Comparison of ENCODE assay signal across 8 cellular contexts in the genomic region with DNA sequence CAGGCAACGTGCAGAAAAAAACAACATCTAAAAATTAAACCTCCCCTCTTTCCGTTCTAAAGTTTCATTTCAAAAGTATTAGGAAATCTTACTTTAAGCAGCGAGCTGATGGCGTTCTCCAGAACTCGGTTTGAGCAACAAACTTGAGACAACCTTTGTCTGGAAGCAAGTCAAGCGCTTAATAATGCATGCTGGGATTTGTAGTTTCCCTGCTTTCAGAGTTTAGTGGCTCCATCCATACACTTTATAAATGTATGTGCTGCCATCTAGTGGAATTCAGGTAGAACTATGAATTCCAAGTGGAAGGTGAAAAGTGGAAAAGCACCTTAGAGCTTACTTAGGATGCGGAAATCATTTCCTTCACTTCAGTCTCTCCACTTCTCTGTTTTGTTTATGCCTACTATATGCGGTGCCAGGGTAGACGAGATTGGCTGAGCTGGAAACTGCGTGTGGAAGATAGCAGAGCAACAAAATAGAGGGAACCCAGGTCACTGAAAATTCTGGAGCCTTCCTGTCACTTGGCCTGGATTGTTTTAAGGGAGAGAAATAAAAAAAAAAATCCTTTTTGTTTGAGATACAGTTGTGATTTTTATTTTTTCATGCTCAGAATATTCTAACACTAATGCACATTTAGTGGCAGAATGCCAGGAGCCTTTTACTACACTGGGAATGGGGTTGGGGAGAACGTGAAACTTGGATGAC. TPM values are rescaled to one million over a fixed set of nuclear protein-coding genes. Genes with fewer than 3 reads are reported as not detected.
A peak's percentile ranks its signal among the peaks of the same experiment; 100 is the strongest.
DNase-seq lines count a peak whose midpoint lies in the region; ATAC-seq and TF ChIP-seq lines count a peak whose summit lies in the region.

A gene (minus strand): TSS at position 144 of the 702 bp plus-strand sequence. CDS start 3,580 bp downstream, outside the sequence.

- H3K4me3 ChIP-seq in lower leg skin (ENCODE audit: low read depth, poor library complexity, severe bottlenecking) = peak within 1 kb of the TSS; percentile 7

- intact Hi-C loops in lower leg skin (cut with DNase I; ENCODE audit: low total_unique reads) = loop anchor here (10.0 kb wide), 3 partner anchors 85 to 665 kb away; a partner anchor contains a TSS

- H3K27me3 Mint-ChIP-seq in effector memory CD8-positive, alpha-beta T cell = no peaks in the 10 kb centered on the region

- DNase-seq in Caki2 (ENCODE audit: low read depth) = peak; percentile 66
- DNase-seq in NCI-H446 treated with DMSO at 0.1 percent for 48 hours (lab: John Stamatoyannopoulos, UW) = peak; percentile 83
- DNase-seq in activated CD4-positive, alpha-beta T cell treated with anti-CD3 and anti-CD28 coated beads for 4 hours = peak; percentile 26 to 53
- peak; percentile 48 to 55 (median 52) for DNase-seq in effector memory CD8-positive, alpha-beta T cell
- peak in 1 of 2 donors; percentile 74 for DNase-seq in lower leg skin (ENCODE audit: low spot score in 2 of 2)
- DNase-seq in stimulated activated naive CD8-positive, alpha-beta T cell treated with anti-CD3 and anti-CD28 coated beads, Interleukin-15, Interleukin-2, amounts not matched to agents 100 U/mL and 50 U/mL, for 24 hours = peak; percentile 35

- WGBS in lower leg skin, 2 donors = 8% methylated on average over 11 of the region's 11 CpGs

- peak within 1 kb of the TSS; percentile 83 to 86 for H3K4me3 Mint-ChIP-seq in effector memory CD8-positive, alpha-beta T cell

- H3K9me3 Mint-ChIP-seq in effector memory CD8-positive, alpha-beta T cell = no peaks in the 10 kb centered on the region

- ATAC-seq in GM19351 (IDR thresholded peaks at IDR 0.05; ENCODE audit: unreplicated experiment) (peak; percentile 98), HG03442 (IDR thresholded peaks at IDR 0.05; ENCODE audit: unreplicated experiment) (peak; percentile 98)
- peak; percentile 100 for ATAC-seq in effector memory CD8-positive, alpha-beta T cell (replicated peaks)
- ATAC-seq in stimulated activated naive CD8-positive, alpha-beta T cell treated with anti-CD3 and anti-CD28 coated beads, Interleukin-15, Interleukin-2, amounts not matched to agents 100 U/mL and 50 U/mL, for 24 hours = peak; percentile 94

- peak within 1 kb of the TSS; percentile 85 to 91 for H3K27ac Mint-ChIP-seq in effector memory CD8-positive, alpha-beta T cell

- no peak for TF ChIP-seq POLR2A in lower leg skin (IDR thresholded peaks at IDR 0.05)

- in situ Hi-C loops in Caki2 (cut with HindIII; ENCODE audit: low pct_unique_long_range_greater_than_20kb, low sequenced_read_pairs) = no loop called here

- H3K4me1 Mint-ChIP-seq in effector memory CD8-positive, alpha-beta T cell (ENCODE audit: low read depth in 2 of 2) = peaks cover 16 to 25% of the 10 kb centered on the region in 2 donors

- TF ChIP-seq CTCF in lower leg skin (IDR thresholded peaks at IDR 0.05) = peak in 1 of 3 donors; percentile 20

- H3K36me3 Mint-ChIP-seq in effector memory CD8-positive, alpha-beta T cell (ENCODE audit: insufficient read depth) = peaks cover 3% of the 10 kb centered on the region

RNA-seq across cellular contexts. Expression of the gene that starts here (rescaled TPM):
- total RNA-seq in Caki2 (2014; rRNA removed; shearing (Covaris generic); ENCODE audit: low replicate concordance) = 54.2 and 57.2 TPM in 2 replicates
- 10 to 100 TPM; 29.9 to 44.5 (median 38.9) TPM for total RNA-seq in lower leg skin
